ENCODE assay signal across 29 cellular contexts in the genomic region with DNA sequence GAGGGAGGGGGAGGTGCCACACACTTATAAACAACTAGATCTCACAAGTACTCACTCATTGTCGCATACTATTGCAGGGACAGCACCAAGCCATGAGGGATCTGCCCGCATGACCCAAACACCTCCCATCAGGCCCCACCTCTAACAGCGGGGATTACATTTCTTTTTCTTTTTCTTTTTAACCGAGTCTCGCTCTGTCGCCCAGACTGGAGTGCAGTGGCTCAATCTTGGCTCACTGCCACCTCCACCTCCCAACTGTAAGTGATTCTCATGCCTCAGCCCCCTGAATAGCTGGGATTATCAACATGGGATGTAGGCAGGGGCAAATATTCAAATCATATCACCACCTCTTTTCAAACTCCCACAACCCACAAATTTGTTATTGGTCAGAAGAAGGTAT.
A peak's percentile ranks its signal among the peaks of the same experiment; 100 is the strongest.
DNase-seq lines count a peak whose midpoint lies in the region; ATAC-seq and TF ChIP-seq lines count a peak whose summit lies in the region.
"Had no signal": no experiment of that assay in that cellular context is flagged by ENCODE, and none has a peak within 500 bp of the region (broad histone marks: within the 10 kb centered on the region; RNA-seq: fewer than 3 reads in every experiment).

No MANE protein-coding gene starts in this region.

- TF ChIP-seq CTCF in HEK293 (tag by site-specific recombination; IDR thresholded peaks at IDR 0.05): no peak

- no peaks in the 10 kb centered on the region for H3K9me3 ChIP-seq in HEK293 (ENCODE audit: control insufficient read depth, insufficient read depth, low read depth, low read length)
- H3K9me3 ChIP-seq: A549, neutrophil, tibial artery, vagina had no signal

- no peak for ATAC-seq in GM18873 (IDR thresholded peaks at IDR 0.05; ENCODE audit: low FRiP score, unreplicated experiment)
- ATAC-seq: A549, left colon, Right ventricle myocardium inferior, SK-N-SH treated with all-trans-retinoic acid at 6 μM for 48 hours had no signal

- no peak overlapping the region for H3K27ac ChIP-seq in HEK293 (ENCODE audit: extremely low read depth, low read depth, low read length)
- H3K27ac ChIP-seq: A549, coronary artery, neutrophil, tibial artery, vagina had no signal

- H3K4me3 ChIP-seq in HEK293 (ENCODE audit: low read depth, low read length): no peak overlapping the region
- H3K4me3 ChIP-seq: A549, coronary artery, tibial artery, vagina had no signal

- POLR2A ChIA-PET in HEK293 (lab: Yijun Ruan, JAX): no interaction called here

- DNase-seq in NCI-H2171 treated with DMSO at 0.1 percent for 48 hours (lab: John Stamatoyannopoulos, UW) (peak; percentile 23), NCI-H2171 (lab: John Stamatoyannopoulos, UW) (no peak), astrocyte of the hippocampus (ENCODE audit: low read depth, low spot score) (peak; percentile 2), renal cortical epithelial cell (ENCODE audit: low read depth) (peak; percentile 30), NCI-H2029 treated with DMSO at 0.1 percent for 48 hours (lab: John Stamatoyannopoulos, UW) (no peak)
- no peak for DNase-seq in effector CD8-positive, alpha-beta T cell (lab: John Stamatoyannopoulos, UW)
- DNase-seq: activated CD4-positive, alpha-beta memory T cell treated with anti-CD3 and anti-CD28 coated beads for 36 hours; activated CD4-positive, alpha-beta T cell treated with anti-CD3 and anti-CD28 coated beads for 1 hour; activated naive CD4-positive, alpha-beta T cell treated with Interleukin-2 at 50 U/mL for 16 hours; AML-193; caudate nucleus; CD4-positive, CD25-positive, alpha-beta regulatory T cell; effector memory CD4-positive, alpha-beta T cell; H7; hippocampal formation; Kasumi-1; left colon; NCI-H1694 treated with DMSO at 0.1 percent for 48 hours; NCI-H226; stimulated activated CD4-positive, alpha-beta T cell treated with anti-CD3 and anti-CD28 coated beads, Interleukin-4, amount 100 ng/mL, for 1 hour; tibial artery had no signal

- CTCF ChIA-PET in HEK293 (lab: Yijun Ruan, JAX): interaction anchor here (0.6 to 1.2 kb wide), 4 partner anchors 11 to 373 kb away, joined by 3 to 8 read pairs (median 4); no protein-coding TSS in a partner anchor

- peaks cover 11% of the 10 kb centered on the region for H3K4me1 ChIP-seq in HEK293 (ENCODE audit: control insufficient read depth, insufficient read depth, low read length)
- H3K4me1 ChIP-seq: A549, tibial artery, vagina had no signal

- H3K36me3 ChIP-seq in HEK293 (ENCODE audit: control insufficient read depth in 2 of 2, insufficient read depth in 1 of 2, low read length in 2 of 2): no peaks in the 10 kb centered on the region
- H3K36me3 ChIP-seq: tibial artery, vagina had no signal

TF ChIP-seq in HEK293, 187 proteins besides CTCF, POLR2A, EP300 and RAD21:
- peak; percentile 42; the same call in 1 of the 2 replicates for TF ChIP-seq EGR2 (tag by site-specific recombination; IDR thresholded peaks at IDR 0.05; ENCODE audit: low read depth)
- TF ChIP-seq MZF1 (tag by site-specific recombination; IDR thresholded peaks at IDR 0.05; ENCODE audit: borderline replicate concordance): peak; percentile 95
- peak; percentile 45; the same call in 1 of the 2 replicates for TF ChIP-seq PRDM10 (tag by site-specific recombination; IDR thresholded peaks at IDR 0.05)
- no peak for TF ChIP-seq ZNF792 (tag by site-specific recombination; IDR thresholded peaks at IDR 0.05)
- TF ChIP-seq PATZ1 (tag by site-specific recombination; IDR thresholded peaks at IDR 0.05): peak; percentile 43; the same call in 1 of the 2 replicates

Comparison
In these comparisons a context has a peak if more than half of its experiments do, and no peak if none do; other contexts are left out.
1. DNase-seq: peak in NCI-H2171 treated with DMSO at 0.1 percent for 48 hours (single experiment), astrocyte of the hippocampus (single experiment) and renal cortical epithelial cell (single experiment); none in NCI-H2171 (single experiment), effector CD8-positive, alpha-beta T cell (single experiment) and NCI-H2029 treated with DMSO at 0.1 percent for 48 hours (single experiment).